ENCODE assay signal across 8 cellular contexts in genomic region chr19:45423589-45424190, GRCh38. TPM values are rescaled to one million over a fixed set of nuclear protein-coding genes. Genes with fewer than 3 reads are reported as not detected.
DNase-seq lines count a peak whose midpoint lies in the region; ATAC-seq and TF ChIP-seq lines count a peak whose summit lies in the region.

Gene ERCC1, minus strand, starts transcription at chr19:45423917. Its CDS starts 543 bp downstream, at chr19:45423374.

- H3K4me3 Mint-ChIP-seq in CD8-positive, alpha-beta T cell: peak within 1 kb of the TSS; percentile 93
- H3K4me3 Mint-ChIP-seq in activated CD4-positive, alpha-beta memory T cell treated with anti-CD3 and anti-CD28 coated beads for 36 hours: peak within 1 kb of the TSS; percentile 85
- peak within 1 kb of the TSS; percentile 76 for H3K4me3 Mint-ChIP-seq in endodermal cell

- H3K9ac ChIP-seq in endodermal cell (ENCODE audit: extremely low read depth, low read length, poor library complexity, severe bottlenecking): peak within 1 kb of the TSS; percentile 61

- intact Hi-C loops in CD8-positive, alpha-beta T cell (cut with DNase I, micrococcal nuclease): loop anchor here (1.0 kb wide), 3 partner anchors 17 to 62 kb away; partner anchors contain the start of genes POLR1G (in 2 of the 2) and ERCC2 (in 1 of the 2)
- intact Hi-C loops in activated CD4-positive, alpha-beta memory T cell treated with anti-CD3 and anti-CD28 coated beads for 36 hours (cut with micrococcal nuclease): loop anchor here (1.0 to 10.0 kb wide), 4 partner anchors 15 to 219 kb away; partner anchors contain the start of genes OPA3 and POLR1G

- peaks cover 32% of the 10 kb centered on the region for H3K4me1 ChIP-seq in CD8-positive, alpha-beta T cell (ENCODE audit: insufficient read depth, low read length)
- no peaks in the 10 kb centered on the region for H3K4me1 ChIP-seq in endodermal cell (ENCODE audit: control insufficient read depth, insufficient read depth, low read length)

- H3K27ac ChIP-seq in CD8-positive, alpha-beta T cell (ENCODE audit: low read depth, low read length): peak within 1 kb of the TSS; percentile 48
- H3K27ac ChIP-seq in endodermal cell (ENCODE audit: low read depth, low read length): peak within 1 kb of the TSS; percentile 89

- CTCF ChIA-PET in CD8-positive, alpha-beta T cell (lab: Charles Lee): interaction anchor here (1.8 to 3.4 kb wide), 3 partner anchors 16 to 62 kb away, joined by 5 to 13 read pairs (median 11); no protein-coding TSS in a partner anchor
- CTCF ChIA-PET in activated CD4-positive, alpha-beta memory T cell treated with anti-CD3 and anti-CD28 coated beads for 36 hours (lab: Charles Lee): interaction anchor here (1.0 to 2.0 kb wide), 5 partner anchors 16 to 82 kb away, joined by 3 to 14 read pairs (median 9); no protein-coding TSS in a partner anchor

- TF ChIP-seq CTCF in CD8-positive, alpha-beta T cell (IDR thresholded peaks at IDR 0.05): no peak
- no peak for TF ChIP-seq CTCF in endodermal cell (conservative IDR thresholded peaks at IDR 0.05)

- POLR2A ChIA-PET in CD8-positive, alpha-beta T cell (lab: Charles Lee): interaction anchor here (1.1 to 1.2 kb wide), 2 partner anchors 55 to 219 kb away, joined by 3 read pairs; no protein-coding TSS in a partner anchor
- POLR2A ChIA-PET in activated CD4-positive, alpha-beta memory T cell treated with anti-CD3 and anti-CD28 coated beads for 36 hours (lab: Charles Lee): interaction anchor here (0.7 to 2.1 kb wide), 3 partner anchors 28 to 45 kb away, joined by 3 to 6 read pairs (median 3); partner anchors contain the start of gene FOSB

- H3K27ac Mint-ChIP-seq in CD8-positive, alpha-beta T cell: peak within 1 kb of the TSS; percentile 90
- H3K27ac Mint-ChIP-seq in activated CD4-positive, alpha-beta memory T cell treated with anti-CD3 and anti-CD28 coated beads for 36 hours: peak within 1 kb of the TSS; percentile 88
- H3K27ac Mint-ChIP-seq in endodermal cell: peak within 1 kb of the TSS; percentile 95

- 0 to 1% methylated on average over 18 to 37 of the region's 37 CpGs for whole genome bisulfite sequencing in endodermal cell (ENCODE audit: insufficient coverage in 1 of 2, insufficient read length in 1 of 2), 2 experiments

- peak in 5 of 7 experiments; percentile 35 to 84 (median 41) for DNase-seq in CD8-positive, alpha-beta T cell
- peak; percentile 94 for DNase-seq in NCI-H526 treated with DMSO at 0.1 percent for 48 hours (lab: John Stamatoyannopoulos, UW)
- peak; percentile 92 for DNase-seq in activated CD4-positive, alpha-beta memory T cell treated with anti-CD3 and anti-CD28 coated beads for 36 hours
- DNase-seq in endodermal cell: peak; percentile 100
- DNase-seq in mesenteric fat pad (ENCODE audit: low spot score): peak; percentile 98
- peak; percentile 68 for DNase-seq in stimulated activated CD8-positive, alpha-beta memory T cell treated with anti-CD3 and anti-CD28 coated beads, Interleukin-7, amount 100 ng/mL, for 24 hours (ENCODE audit: low read depth)

- H3K4me1 Mint-ChIP-seq in CD8-positive, alpha-beta T cell (ENCODE audit: low read depth): peaks cover 55% of the 10 kb centered on the region
- peaks cover 54% of the 10 kb centered on the region for H3K4me1 Mint-ChIP-seq in activated CD4-positive, alpha-beta memory T cell treated with anti-CD3 and anti-CD28 coated beads for 36 hours (ENCODE audit: low read depth)
- peaks cover 15% of the 10 kb centered on the region for H3K4me1 Mint-ChIP-seq in endodermal cell

- ATAC-seq in CD8-positive, alpha-beta T cell: peak; percentile 57
- ATAC-seq in GM19395 (IDR thresholded peaks at IDR 0.05; ENCODE audit: unreplicated experiment): peak; percentile 71
- ATAC-seq in HG03520 (IDR thresholded peaks at IDR 0.05; ENCODE audit: unreplicated experiment): peak; percentile 59

- H3K27me3 Mint-ChIP-seq in CD8-positive, alpha-beta T cell (ENCODE audit: low read depth): peaks cover 2% of the 10 kb centered on the region
- H3K27me3 Mint-ChIP-seq in activated CD4-positive, alpha-beta memory T cell treated with anti-CD3 and anti-CD28 coated beads for 36 hours: peaks cover 2% of the 10 kb centered on the region
- no peaks in the 10 kb centered on the region for H3K27me3 Mint-ChIP-seq in endodermal cell (ENCODE audit: insufficient read depth)

- H3K9me3 ChIP-seq in CD8-positive, alpha-beta T cell (ENCODE audit: low read length): no peaks in the 10 kb centered on the region
- no peaks in the 10 kb centered on the region for H3K9me3 ChIP-seq in endodermal cell (ENCODE audit: control insufficient read depth, low read length)

- peaks cover 5% of the 10 kb centered on the region for H3K36me3 ChIP-seq in CD8-positive, alpha-beta T cell (ENCODE audit: insufficient read depth, low read length)
- H3K36me3 ChIP-seq in endodermal cell (ENCODE audit: control insufficient read depth, insufficient read depth, low read length): no peaks in the 10 kb centered on the region

- peak within 1 kb of the TSS; percentile 72 for H3K4me3 ChIP-seq in CD8-positive, alpha-beta T cell (ENCODE audit: low read depth, low read length)
- H3K4me3 ChIP-seq in endodermal cell (ENCODE audit: low read length): peak within 1 kb of the TSS; percentile 82

- no peaks in the 10 kb centered on the region for H3K27me3 ChIP-seq in CD8-positive, alpha-beta T cell (ENCODE audit: insufficient read depth, low read length)
- H3K27me3 ChIP-seq in endodermal cell (ENCODE audit: control insufficient read depth, insufficient read depth, low read length, poor library complexity, severe bottlenecking): no peaks in the 10 kb centered on the region

- no peaks in the 10 kb centered on the region for H3K9me3 Mint-ChIP-seq in CD8-positive, alpha-beta T cell
- H3K9me3 Mint-ChIP-seq in activated CD4-positive, alpha-beta memory T cell treated with anti-CD3 and anti-CD28 coated beads for 36 hours: no peaks in the 10 kb centered on the region
- H3K9me3 Mint-ChIP-seq in endodermal cell: no peaks in the 10 kb centered on the region

- peaks cover 25% of the 10 kb centered on the region for H3K36me3 Mint-ChIP-seq in CD8-positive, alpha-beta T cell
- H3K36me3 Mint-ChIP-seq in activated CD4-positive, alpha-beta memory T cell treated with anti-CD3 and anti-CD28 coated beads for 36 hours: peaks cover under 1% of the 10 kb centered on the region
- H3K36me3 Mint-ChIP-seq in endodermal cell (ENCODE audit: low read depth): peaks cover 18% of the 10 kb centered on the region

RNA-seq across cellular contexts. Expression of gene ERCC1, which starts in this region (rescaled TPM):
- 10 to 100 TPM; 28.7 to 31.5 TPM for total RNA-seq in CD8-positive, alpha-beta T cell
- 10 to 100 TPM; 59.4 to 59.7 TPM for total RNA-seq in activated CD4-positive, alpha-beta memory T cell treated with anti-CD3 and anti-CD28 coated beads for 36 hours
- 10 to 100 TPM; 53.5 to 63.6 TPM for total RNA-seq in endodermal cell
- polyA plus RNA-seq in endodermal cell (2013, experiment 1 of 2): 70.3 TPM
- polyA plus RNA-seq in endodermal cell (2013, experiment 2 of 2): 66.1 TPM
- 82.3 TPM for total RNA-seq in mesenteric fat pad

Comparison
In these comparisons a context has a peak if more than half of its experiments do, and no peak if none do; other contexts are left out.
1. Peak in every context shown above with its lines: DNase-seq, ATAC-seq, H3K4me3 ChIP-seq and H3K27ac ChIP-seq.
2. DNase-seq: peak in every context shown above with its lines; median percentile 100 in endodermal cell; 98 in mesenteric fat pad; 94 in NCI-H526 treated with DMSO at 0.1 percent for 48 hours; 92 in activated CD4-positive, alpha-beta memory T cell treated with anti-CD3 and anti-CD28 coated beads for 36 hours; 68 in stimulated activated CD8-positive, alpha-beta memory T cell treated with anti-CD3 and anti-CD28 coated beads, Interleukin-7, amount 100 ng/mL, for 24 hours; 41 in CD8-positive, alpha-beta T cell.